8 cellular contexts compared by ENCODE assay signal in the genomic region with DNA sequence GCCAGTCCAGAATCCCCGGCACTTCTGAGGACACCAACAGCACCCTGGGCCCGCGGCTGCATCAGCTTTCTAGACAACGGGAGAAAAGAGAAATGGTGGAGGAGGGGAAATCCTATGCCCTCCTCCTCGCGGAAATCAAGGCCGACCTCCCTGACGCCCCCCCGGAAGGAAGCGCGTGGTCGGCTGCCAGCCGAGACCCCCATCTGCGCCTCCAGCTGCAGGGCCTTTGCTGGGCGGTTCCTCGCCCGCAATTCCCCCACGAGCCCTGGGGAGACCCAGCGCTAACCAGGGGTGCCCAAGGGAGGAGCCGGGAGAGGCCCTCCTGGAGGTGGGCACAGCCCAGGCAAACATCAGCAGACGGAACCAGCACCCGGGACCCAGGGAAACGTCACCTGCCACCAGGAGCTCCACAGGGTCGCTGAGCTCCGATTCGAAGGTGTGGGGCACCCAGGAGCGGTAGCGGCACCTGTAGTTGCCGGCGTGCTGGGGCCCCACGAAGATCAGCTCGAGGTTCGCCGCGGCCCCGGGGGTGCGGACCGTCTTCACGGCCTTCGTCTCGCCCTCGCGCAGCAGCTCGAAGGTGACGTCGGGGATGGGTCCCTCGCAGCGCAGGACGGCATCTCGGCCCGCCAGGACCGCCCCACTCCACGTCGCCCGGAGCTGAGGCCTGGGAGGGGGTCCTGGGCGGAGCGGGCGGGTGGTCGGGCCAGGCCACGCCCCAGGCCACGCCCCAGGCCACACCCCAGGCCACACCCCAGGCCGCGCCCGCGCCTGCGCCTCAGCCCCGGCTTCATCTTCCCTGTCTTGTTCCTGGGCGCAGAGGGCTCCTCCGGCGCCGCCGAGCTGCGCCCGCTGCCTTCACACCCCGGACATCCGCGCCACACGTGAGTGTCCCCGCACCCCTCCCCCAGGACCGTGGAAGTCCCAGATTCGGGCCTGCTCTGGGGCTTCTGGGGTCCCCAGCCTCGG.
DNase-seq lines count a peak whose midpoint lies in the region; ATAC-seq and TF ChIP-seq lines count a peak whose summit lies in the region.

No MANE protein-coding gene starts in this region.

- peak overlapping the region; percentile 84 for H3K4me3 ChIP-seq in ACC112 (ENCODE audit: low read depth, low read length)

- DNase-seq in NCI-H345 treated with DMSO at 0.1 percent for 48 hours (lab: John Stamatoyannopoulos, UW; ENCODE audit: unreplicated experiment) (peak; percentile 37), ecto neural progenitor cell (ENCODE audit: low spot score) (peak; percentile 92), medulla oblongata (ENCODE audit: extremely low spot score) (peak; percentile 67)
- DNase-seq in activated CD4-positive, alpha-beta T cell treated with anti-CD3 and anti-CD28 coated beads, Interleukin-2, amount 50 U/mL, for 4 hours: peak; percentile 32 to 35
- peak; percentile 51 for DNase-seq in stimulated activated CD8-positive, alpha-beta memory T cell treated with anti-CD3 and anti-CD28 coated beads, Interleukin-12 subunit alpha, Interleukin-12 subunit beta, amount 100 ng/mL, for 1 hour (ENCODE audit: low read depth)

- peak overlapping the region; percentile 45 for H2AFZ ChIP-seq in ACC112 (ENCODE audit: low read length, unreplicated experiment)

- no peaks in the 10 kb centered on the region for H3K4me1 ChIP-seq in ACC112 (ENCODE audit: control insufficient read depth, insufficient read depth, low read length, unreplicated experiment)

- H3K36me3 ChIP-seq in ACC112 (ENCODE audit: insufficient read depth, low read length): no peaks in the 10 kb centered on the region; the same call in 1 of the 2 replicates

- peak; percentile 91 for ATAC-seq in HG03064 (IDR thresholded peaks at IDR 0.05; ENCODE audit: low read depth, unreplicated experiment)

- peak; percentile 68 for TF ChIP-seq POLR2A in GM18526 (IDR thresholded peaks at IDR 0.05; ENCODE audit: extremely low read depth, insufficient read length)

- H3K27ac ChIP-seq in ACC112 (ENCODE audit: low read depth, low read length): no peak overlapping the region

- peaks cover 22% of the 10 kb centered on the region for H3K79me2 ChIP-seq in ACC112 (ENCODE audit: control insufficient read depth, insufficient read depth, low read length, unreplicated experiment)

- no peaks in the 10 kb centered on the region for H3K27me3 ChIP-seq in ACC112 (ENCODE audit: insufficient read depth, low read length)

Comparison
In these comparisons a context has a peak if more than half of its experiments do, and no peak if none do; other contexts are left out.
1. DNase-seq: peak in every context shown above with its lines; median percentile 92 in ecto neural progenitor cell; 67 in medulla oblongata; 51 in stimulated activated CD8-positive, alpha-beta memory T cell treated with anti-CD3 and anti-CD28 coated beads, Interleukin-12 subunit alpha, Interleukin-12 subunit beta, amount 100 ng/mL, for 1 hour; 37 in NCI-H345 treated with DMSO at 0.1 percent for 48 hours; 34 in activated CD4-positive, alpha-beta T cell treated with anti-CD3 and anti-CD28 coated beads, Interleukin-2, amount 50 U/mL, for 4 hours.